ENCODE assay signal across 36 cellular contexts in genomic region chr9:14228602-14229001, GRCh38.
"Had no signal": no experiment of that assay in that cellular context is flagged by ENCODE, and none has a peak within 500 bp of the region (broad histone marks: within the 10 kb centered on the region; RNA-seq: fewer than 3 reads in every experiment).

No MANE protein-coding gene starts in this region.

- DNase-seq: activated B cell treated with CpG ODN at 0.5 μM for 24 hours; activated CD4-positive, alpha-beta memory T cell treated with anti-CD3 and anti-CD28 coated beads for 36 hours; activated CD4-positive, alpha-beta T cell treated with anti-CD3 and anti-CD28 coated beads for 4 hours; activated CD4-positive, alpha-beta T cell treated with anti-CD3 and anti-CD28 coated beads, Interleukin-2, amount 10 ng/mL, durations not matched to agents 24 days and 14 days; activated CD4-positive, alpha-beta T cell treated with anti-CD3 and anti-CD28 coated beads, Interleukin-2, amount 50 U/mL, for 1 hour; activated CD4-positive, alpha-beta T cell treated with anti-CD3 and anti-CD28 coated beads, Interleukin-2, amount 50 U/mL, for 4 hours; activated CD4-positive, CD25-positive, alpha-beta regulatory T cell treated with anti-CD3 and anti-CD28 coated beads, Interleukin-2, amount 50 U/mL, for 72 hours; activated CD8-positive, alpha-beta memory T cell treated with anti-CD3 and anti-CD28 coated beads for 24 hours; activated CD8-positive, alpha-beta memory T cell treated with anti-CD3 and anti-CD28 coated beads, Interleukin-2, amount 10 ng/mL, durations not matched to agents 7 days and 5 days; activated CD8-positive, alpha-beta memory T cell treated with anti-CD3 and anti-CD28 coated beads, Interleukin-2, amount 50 U/mL, for 48 hours; activated CD8-positive, alpha-beta T cell treated with anti-CD3 and anti-CD28 coated beads, Interleukin-2, amount 10 ng/mL, durations not matched to agents 7 days and 5 days; activated effector memory CD4-positive, alpha-beta T cell treated with Interleukin-2 at 50 U/mL for 16 hours; activated gamma-delta T cell; activated naive CD4-positive, alpha-beta T cell treated with anti-CD3 and anti-CD28 coated beads, Interleukin-2, amount 10 ng/mL, durations not matched to agents 7 days and 5 days; activated naive CD4-positive, alpha-beta T cell treated with Interleukin-2 at 50 U/mL for 16 hours; activated naive CD8-positive, alpha-beta T cell treated with anti-CD3 and anti-CD28 coated beads, Interleukin-2, amount 10 ng/mL, durations not matched to agents 7 days and 5 days; activated naive CD8-positive, alpha-beta T cell treated with anti-CD3 and anti-CD28 coated beads, Interleukin-2, amount 50 U/mL, for 24 hours; activated T-cell treated with anti-CD3 and anti-CD28 coated beads, Interleukin-2, amount 50 U/mL, for 24 hours; activated T-cell treated with anti-CD3 and anti-CD28 coated beads, Interleukin-2, amount 50 U/mL, for 48 hours; amygdala; anterior cingulate cortex; cerebellar nuclear complex; T-helper 2 cell; T-helper 9 cell had no signal

- FAIRE-seq: bronchial epithelial cell, TTC549 had no signal

- H3K27ac Mint-ChIP-seq: activated B cell treated with CpG ODN at 0.5 μM for 24 hours; activated CD4-positive, alpha-beta memory T cell treated with anti-CD3 and anti-CD28 coated beads for 36 hours; activated CD4-positive, alpha-beta T cell treated with anti-CD3 and anti-CD28 coated beads, Interleukin-2, amount 10 ng/mL, durations not matched to agents 24 days and 14 days; activated CD8-positive, alpha-beta memory T cell treated with anti-CD3 and anti-CD28 coated beads, Interleukin-2, amount 10 ng/mL, durations not matched to agents 7 days and 5 days; activated CD8-positive, alpha-beta T cell treated with anti-CD3 and anti-CD28 coated beads, Interleukin-2, amount 10 ng/mL, durations not matched to agents 7 days and 5 days; activated naive CD4-positive, alpha-beta T cell treated with anti-CD3 and anti-CD28 coated beads, Interleukin-2, amount 10 ng/mL, durations not matched to agents 7 days and 5 days; activated naive CD4-positive, alpha-beta T cell treated with anti-CD3 and anti-CD28 coated beads, Interleukin-2, amount 50 U/mL, for 24 hours; activated naive CD8-positive, alpha-beta T cell; activated naive CD8-positive, alpha-beta T cell treated with anti-CD3 and anti-CD28 coated beads, Interleukin-2, amount 10 ng/mL, durations not matched to agents 7 days and 5 days; activated naive CD8-positive, alpha-beta T cell treated with anti-CD3 and anti-CD28 coated beads, Interleukin-2, amount 50 U/mL, for 24 hours; activated T-cell treated with anti-CD3 and anti-CD28 coated beads, Interleukin-2, amount 50 U/mL, for 24 hours; activated T-helper 2 cell treated with anti-CD3 and anti-CD28 coated beads, Interferon-gamma antibody, Interleukin-2, Interleukin-4, amounts not matched to agents 10 μg/mL and 5 μg/mL and 100 μg/mL, durations not matched to agents 14 hours and 24 hours and 36 hours; brain; T-helper 1 cell treated with Interleukin-12 subunit alpha and Interleukin-12 subunit beta and Interleukin-4 antibody, amounts not matched to agents 30 μg/mL and 1 μg/mL, for 36 hours; T-helper 2 cell treated with Interferon-gamma antibody and Interleukin-4, amounts not matched to agents 5 μg/mL and 100 μg/mL, for 36 hours had no signal

- H3K27me3 Mint-ChIP-seq: activated B cell treated with CpG ODN at 0.5 μM for 24 hours; activated CD4-positive, alpha-beta memory T cell treated with anti-CD3 and anti-CD28 coated beads for 36 hours; activated CD4-positive, alpha-beta T cell treated with anti-CD3 and anti-CD28 coated beads, Interleukin-2, amount 10 ng/mL, durations not matched to agents 24 days and 14 days; activated CD8-positive, alpha-beta memory T cell treated with anti-CD3 and anti-CD28 coated beads, Interleukin-2, amount 10 ng/mL, durations not matched to agents 7 days and 5 days; activated naive CD4-positive, alpha-beta T cell treated with anti-CD3 and anti-CD28 coated beads, Interleukin-2, amount 10 ng/mL, durations not matched to agents 7 days and 5 days; activated naive CD8-positive, alpha-beta T cell; activated naive CD8-positive, alpha-beta T cell treated with anti-CD3 and anti-CD28 coated beads, Interleukin-2, amount 10 ng/mL, durations not matched to agents 7 days and 5 days; activated naive CD8-positive, alpha-beta T cell treated with anti-CD3 and anti-CD28 coated beads, Interleukin-2, amount 50 U/mL, for 24 hours; activated T-cell treated with anti-CD3 and anti-CD28 coated beads, Interleukin-2, amount 50 U/mL, for 24 hours; brain; central memory CD8-positive, alpha-beta T cell had no signal

- H3K4me1 Mint-ChIP-seq: activated B cell treated with CpG ODN at 0.5 μM for 24 hours; activated CD4-positive, alpha-beta T cell treated with anti-CD3 and anti-CD28 coated beads, Interleukin-2, amount 10 ng/mL, durations not matched to agents 24 days and 14 days; activated CD8-positive, alpha-beta memory T cell treated with anti-CD3 and anti-CD28 coated beads, Interleukin-2, amount 10 ng/mL, durations not matched to agents 7 days and 5 days; activated naive CD4-positive, alpha-beta T cell treated with anti-CD3 and anti-CD28 coated beads, Interleukin-2, amount 10 ng/mL, durations not matched to agents 7 days and 5 days; activated naive CD4-positive, alpha-beta T cell treated with anti-CD3 and anti-CD28 coated beads, Interleukin-2, amount 50 U/mL, for 24 hours; activated naive CD8-positive, alpha-beta T cell treated with anti-CD3 and anti-CD28 coated beads, Interleukin-2, amount 10 ng/mL, durations not matched to agents 7 days and 5 days; activated naive CD8-positive, alpha-beta T cell treated with anti-CD3 and anti-CD28 coated beads, Interleukin-2, amount 50 U/mL, for 24 hours; central memory CD8-positive, alpha-beta T cell had no signal

- H3K4me3 ChIP-seq: ascending aorta, cardiac muscle cell had no signal

- H3K27ac ChIP-seq: ascending aorta, cardiac muscle cell, VCaP had no signal

- H3K9me3 ChIP-seq: ascending aorta had no signal

- H3K36me3 ChIP-seq: ascending aorta, cardiac muscle cell had no signal

- H3K4me3 Mint-ChIP-seq: activated B cell treated with CpG ODN at 0.5 μM for 24 hours; activated CD4-positive, alpha-beta memory T cell treated with anti-CD3 and anti-CD28 coated beads for 36 hours; activated CD4-positive, alpha-beta T cell treated with anti-CD3 and anti-CD28 coated beads, Interleukin-2, amount 10 ng/mL, durations not matched to agents 24 days and 14 days; activated CD8-positive, alpha-beta memory T cell treated with anti-CD3 and anti-CD28 coated beads, Interleukin-2, amount 10 ng/mL, durations not matched to agents 7 days and 5 days; activated CD8-positive, alpha-beta T cell treated with anti-CD3 and anti-CD28 coated beads, Interleukin-2, amount 10 ng/mL, durations not matched to agents 7 days and 5 days; activated naive CD4-positive, alpha-beta T cell treated with anti-CD3 and anti-CD28 coated beads, Interleukin-2, amount 10 ng/mL, durations not matched to agents 7 days and 5 days; activated naive CD4-positive, alpha-beta T cell treated with anti-CD3 and anti-CD28 coated beads, Interleukin-2, amount 50 U/mL, for 24 hours; activated naive CD8-positive, alpha-beta T cell; activated naive CD8-positive, alpha-beta T cell treated with anti-CD3 and anti-CD28 coated beads, Interleukin-2, amount 10 ng/mL, durations not matched to agents 7 days and 5 days; activated naive CD8-positive, alpha-beta T cell treated with anti-CD3 and anti-CD28 coated beads, Interleukin-2, amount 50 U/mL, for 24 hours; activated T-cell treated with anti-CD3 and anti-CD28 coated beads, Interleukin-2, amount 50 U/mL, for 24 hours; brain; central memory CD8-positive, alpha-beta T cell; T-helper 1 cell treated with Interleukin-12 subunit alpha and Interleukin-12 subunit beta and Interleukin-4 antibody, amounts not matched to agents 30 μg/mL and 1 μg/mL, for 36 hours; T-helper 2 cell treated with Interferon-gamma antibody and Interleukin-4, amounts not matched to agents 5 μg/mL and 100 μg/mL, for 36 hours had no signal

- H3K36me3 Mint-ChIP-seq: activated CD4-positive, alpha-beta memory T cell treated with anti-CD3 and anti-CD28 coated beads for 36 hours; activated CD8-positive, alpha-beta memory T cell treated with anti-CD3 and anti-CD28 coated beads, Interleukin-2, amount 10 ng/mL, durations not matched to agents 7 days and 5 days; activated naive CD4-positive, alpha-beta T cell treated with anti-CD3 and anti-CD28 coated beads, Interleukin-2, amount 10 ng/mL, durations not matched to agents 7 days and 5 days; activated naive CD4-positive, alpha-beta T cell treated with anti-CD3 and anti-CD28 coated beads, Interleukin-2, amount 50 U/mL, for 24 hours; activated naive CD8-positive, alpha-beta T cell; activated naive CD8-positive, alpha-beta T cell treated with anti-CD3 and anti-CD28 coated beads, Interleukin-2, amount 10 ng/mL, durations not matched to agents 7 days and 5 days had no signal

- H3K9me3 Mint-ChIP-seq: activated B cell treated with CpG ODN at 0.5 μM for 24 hours; activated CD4-positive, alpha-beta memory T cell treated with anti-CD3 and anti-CD28 coated beads for 36 hours; activated CD4-positive, alpha-beta T cell treated with anti-CD3 and anti-CD28 coated beads, Interleukin-2, amount 10 ng/mL, durations not matched to agents 24 days and 14 days; activated naive CD4-positive, alpha-beta T cell treated with anti-CD3 and anti-CD28 coated beads, Interleukin-2, amount 10 ng/mL, durations not matched to agents 7 days and 5 days; activated naive CD4-positive, alpha-beta T cell treated with anti-CD3 and anti-CD28 coated beads, Interleukin-2, amount 50 U/mL, for 24 hours; activated naive CD8-positive, alpha-beta T cell treated with anti-CD3 and anti-CD28 coated beads, Interleukin-2, amount 10 ng/mL, durations not matched to agents 7 days and 5 days; activated T-cell treated with anti-CD3 and anti-CD28 coated beads, Interleukin-2, amount 50 U/mL, for 24 hours; activated T-helper 2 cell treated with anti-CD3 and anti-CD28 coated beads, Interferon-gamma antibody, Interleukin-2, Interleukin-4, amounts not matched to agents 10 μg/mL and 5 μg/mL and 100 μg/mL, durations not matched to agents 14 hours and 24 hours and 36 hours; central memory CD8-positive, alpha-beta T cell; T-helper 1 cell treated with Interleukin-12 subunit alpha and Interleukin-12 subunit beta and Interleukin-4 antibody, amounts not matched to agents 30 μg/mL and 1 μg/mL, for 36 hours; T-helper 2 cell treated with Interferon-gamma antibody and Interleukin-4, amounts not matched to agents 5 μg/mL and 100 μg/mL, for 36 hours had no signal

- H3K27me3 ChIP-seq: ascending aorta, cardiac muscle cell had no signal
